1 cellular context compared by ENCODE assay signal in genomic region chr10:49942339-49942705, GRCh38.
A peak's percentile ranks its signal among the peaks of the same experiment; 100 is the strongest.
TF ChIP-seq lines count a peak whose summit lies in the region.

No MANE protein-coding gene starts in this region.

TF ChIP-seq in GM12878, 131 proteins besides CTCF, POLR2A, EP300 and RAD21:
- TF ChIP-seq CHD1 (IDR thresholded peaks at IDR 0.05; ENCODE audit: low read depth, low read length), result 0 out of 2 replicates have a peak, but pooled peaks have one; percentile 40
